ENCODE assay signal across 1 cellular context in genomic region chr19:56084835-56085536, GRCh38.
TF ChIP-seq lines count a peak whose summit lies in the region.

No MANE protein-coding gene starts in this region.

TF ChIP-seq in HCT116, 20 proteins besides CTCF, POLR2A, EP300 and RAD21 (continued from another document):
- TF ChIP-seq ZBTB33 (IDR thresholded peaks at IDR 0.05; ENCODE audit: extremely low read depth, insufficient replicate concordance, low read length): no peak
- no peak for TF ChIP-seq EGR1 (IDR thresholded peaks at IDR 0.05; ENCODE audit: low read depth)
- TF ChIP-seq TCF7L2 (IDR thresholded peaks at IDR 0.05; ENCODE audit: borderline replicate concordance, extremely low read depth, insufficient read depth, insufficient read length): no peak
- no peak for TF ChIP-seq SRF (IDR thresholded peaks at IDR 0.05; ENCODE audit: low read depth)
